In the genomic region with DNA sequence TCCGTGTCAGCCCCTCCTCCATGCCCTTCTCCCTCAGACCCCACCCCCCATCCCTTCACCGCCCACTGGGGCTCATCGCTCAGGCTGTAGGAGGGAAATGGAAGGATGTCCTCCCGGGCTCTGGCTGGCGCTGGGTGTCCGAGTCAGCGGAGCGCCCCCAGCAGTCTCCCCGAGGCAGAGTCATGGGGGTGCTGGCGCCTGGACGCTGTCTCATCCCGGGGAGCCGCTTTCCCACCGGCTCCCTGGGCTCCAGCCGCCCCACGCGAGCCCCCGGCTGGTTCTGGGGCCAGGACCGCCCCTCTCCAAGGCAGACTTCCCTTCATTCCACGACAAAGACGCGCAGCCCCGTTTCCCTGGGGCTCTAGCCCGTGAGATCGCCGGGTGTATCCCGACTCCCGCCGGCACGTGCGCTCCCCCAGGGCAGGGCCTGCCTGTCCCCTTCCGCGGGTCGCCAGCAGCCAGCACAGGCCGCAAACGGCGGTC, we compare ENCODE assay signal across 1 cellular context.
TF ChIP-seq lines count a peak whose summit lies in the region.

No MANE protein-coding gene starts in this region.

TF ChIP-seq in IMR-90, 13 proteins besides CTCF, POLR2A, EP300 and RAD21:
- TF ChIP-seq, protein P1, sequence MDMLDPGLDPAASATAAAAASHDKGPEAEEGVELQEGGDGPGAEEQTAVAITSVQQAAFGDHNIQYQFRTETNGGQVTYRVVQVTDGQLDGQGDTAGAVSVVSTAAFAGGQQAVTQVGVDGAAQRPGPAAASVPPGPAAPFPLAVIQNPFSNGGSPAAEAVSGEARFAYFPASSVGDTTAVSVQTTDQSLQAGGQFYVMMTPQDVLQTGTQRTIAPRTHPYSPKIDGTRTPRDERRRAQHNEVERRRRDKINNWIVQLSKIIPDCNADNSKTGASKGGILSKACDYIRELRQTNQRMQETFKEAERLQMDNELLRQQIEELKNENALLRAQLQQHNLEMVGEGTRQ (IDR thresholded peaks at IDR 0.05; ENCODE audit: low read depth, low read length): no peak
- peak; percentile 84 for TF ChIP-seq BHLHE40 (IDR thresholded peaks at IDR 0.05; ENCODE audit: low read depth, low read length)
- peak; percentile 47; the same call in 1 of the 2 replicates for TF ChIP-seq MXI1 (IDR thresholded peaks at IDR 0.05; ENCODE audit: borderline replicate concordance, low read depth, low read length)
- peak; percentile 58; the same call in 1 of the 2 replicates for TF ChIP-seq MAZ (IDR thresholded peaks at IDR 0.05; ENCODE audit: borderline replicate concordance, low read depth, low read length)
